In genomic region chr18:2797951-2798350, GRCh38 we compare ENCODE assay signal across 17 cellular contexts. TPM values are rescaled to one million over a fixed set of nuclear protein-coding genes. Genes with fewer than 3 reads are reported as not detected.
A peak's percentile ranks its signal among the peaks of the same experiment; 100 is the strongest.
DNase-seq lines count a peak whose midpoint lies in the region; ATAC-seq and TF ChIP-seq lines count a peak whose summit lies in the region.
"Had no signal": no experiment of that assay in that cellular context is flagged by ENCODE, and none has a peak within 500 bp of the region (broad histone marks: within the 10 kb centered on the region; RNA-seq: fewer than 3 reads in every experiment).

No MANE protein-coding gene starts in this region.

- no peak overlapping the region for H3K4me3 Mint-ChIP-seq in T-helper 17 cell
- H3K4me3 Mint-ChIP-seq: IgD-negative memory B cell, nephron progenitor cell had no signal

- TF ChIP-seq CTCF in GM13977 (IDR thresholded peaks at IDR 0.05; ENCODE audit: extremely low read depth, insufficient read depth, missing control alignments) (no peak), esophagus muscularis mucosa (IDR thresholded peaks at IDR 0.05) (no peak)

- peaks cover 9% of the 10 kb centered on the region for H3K4me1 Mint-ChIP-seq in T-helper 17 cell
- H3K4me1 Mint-ChIP-seq: nephron progenitor cell had no signal

- H3K36me3 Mint-ChIP-seq in T-helper 17 cell (ENCODE audit: low read depth) = peaks cover 6% of the 10 kb centered on the region

- no peaks in the 10 kb centered on the region for H3K9me3 ChIP-seq in T-helper 17 cell (ENCODE audit: control insufficient read depth, low read length, poor library complexity, severe bottlenecking)
- H3K9me3 ChIP-seq in esophagus muscularis mucosa = no peaks in the 10 kb centered on the region
- H3K9me3 ChIP-seq: Peyer's patch had no signal

- H3K27ac ChIP-seq in esophagus muscularis mucosa (replicated peaks in 1 of 4) = no peak overlapping the region
- H3K27ac ChIP-seq: coronary artery, Peyer's patch had no signal

- intact Hi-C loops in esophagus muscularis mucosa (cut with DNase I) = no loop called here

- ATAC-seq in GM19397 (IDR thresholded peaks at IDR 0.05; ENCODE audit: unreplicated experiment) (peak; percentile 81), HG02870 (IDR thresholded peaks at IDR 0.05; ENCODE audit: unreplicated experiment) (peak; percentile 81), T-helper 17 cell (no peak), HG03520 (IDR thresholded peaks at IDR 0.05; ENCODE audit: unreplicated experiment) (no peak), GM18511 (IDR thresholded peaks at IDR 0.05; ENCODE audit: unreplicated experiment) (no peak)

- peak; percentile 16 for DNase-seq in GM13977 (ENCODE audit: low spot score)
- DNase-seq in T-helper 17 cell = no peak
- no peak for DNase-seq in esophagus muscularis mucosa (ENCODE audit: extremely low spot score)
- no peak for DNase-seq in H4 (ENCODE audit: low spot score)
- DNase-seq: activated naive CD4-positive, alpha-beta T cell treated with Interleukin-2 at 50 U/mL for 16 hours; GF-D8; NCI-H2107; nephron progenitor cell; Peyer's patch; retina had no signal

- no peaks in the 10 kb centered on the region for H3K4me1 ChIP-seq in esophagus muscularis mucosa
- H3K4me1 ChIP-seq: Peyer's patch had no signal

- H3K27me3 ChIP-seq in esophagus muscularis mucosa = no peaks in the 10 kb centered on the region
- H3K27me3 ChIP-seq: Peyer's patch had no signal

- in situ Hi-C loops in GM13977 (cut with MboI; ENCODE audit: low pct_unique_long_range_greater_than_20kb, low sequenced_read_pairs, unreplicated experiment) = no loop called here

- TF ChIP-seq EP300 in esophagus muscularis mucosa (IDR thresholded peaks at IDR 0.05) = no peak

- H3K36me3 ChIP-seq in esophagus muscularis mucosa = peaks cover 9 to 63% (median 41%) of the 10 kb centered on the region in 4 donors

- no peaks in the 10 kb centered on the region for H3K27me3 Mint-ChIP-seq in T-helper 17 cell
- H3K27me3 Mint-ChIP-seq: IgD-negative memory B cell had no signal

- H3K4me3 ChIP-seq in esophagus muscularis mucosa = no peak overlapping the region
- H3K4me3 ChIP-seq: coronary artery, lung, Peyer's patch had no signal

- TF ChIP-seq POLR2A in esophagus muscularis mucosa (IDR thresholded peaks at IDR 0.05; ENCODE audit: low read depth) = no peak

- 100% methylated on average over 1 of the region's 1 CpG for WGBS in esophagus muscularis mucosa

- peak overlapping the region; percentile 54 for H3K27ac Mint-ChIP-seq in T-helper 17 cell
- H3K27ac Mint-ChIP-seq: nephron progenitor cell had no signal

RNA-seq across cellular contexts. Expression of gene EMILIN2, which starts 48.9 kb away (rescaled TPM):
- total RNA-seq in T-helper 17 cell = 1 to 10 TPM; 5.8 to 9.9 TPM
- total RNA-seq in esophagus muscularis mucosa = 10 to 100 TPM; 10.8 to 24.2 (median 16.7) TPM
- total RNA-seq in H4 (2014; rRNA removed; shearing (Covaris generic)) = 3.0 and 3.8 TPM in 2 replicates

Comparison
In these comparisons a context has a peak if more than half of its experiments do, and no peak if none do; other contexts are left out.
1. ATAC-seq: peak in GM19397 (single experiment) and HG02870 (single experiment); none in T-helper 17 cell (single experiment), HG03520 (single experiment) and GM18511 (single experiment).